Comparison of ENCODE assay signal across 2 cellular contexts in the genomic region with DNA sequence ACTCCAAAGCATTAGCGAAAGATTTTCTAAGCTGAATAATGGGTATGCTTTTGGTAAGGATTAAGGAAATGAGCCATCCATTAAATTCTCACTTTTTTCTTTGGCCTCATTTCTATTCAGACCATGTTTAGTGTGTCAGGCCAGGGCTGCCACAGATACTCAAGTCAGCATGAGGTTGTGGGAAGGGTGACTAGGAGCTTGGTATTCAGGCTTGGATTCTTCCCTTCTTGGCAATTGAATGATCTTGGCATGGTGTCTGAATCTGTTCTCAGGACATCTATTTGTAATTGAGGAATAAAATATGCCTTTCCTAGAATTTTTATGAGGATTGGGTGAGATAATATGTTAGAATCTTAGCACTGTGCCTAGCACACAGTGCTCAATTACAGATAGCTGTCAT.
TF ChIP-seq lines count a peak whose summit lies in the region.

No MANE protein-coding gene starts in this region.

TF ChIP-seq in IMR-90, 13 proteins besides CTCF, POLR2A, EP300 and RAD21 (continued from another document):
- TF ChIP-seq RCOR1 (IDR thresholded peaks at IDR 0.05; ENCODE audit: insufficient replicate concordance, low read length) (no peak), MAFK (IDR thresholded peaks at IDR 0.05; ENCODE audit: low read depth, low read length) (no peak), BHLHE40 (IDR thresholded peaks at IDR 0.05; ENCODE audit: low read depth, low read length) (no peak), USF2 (IDR thresholded peaks at IDR 0.05; ENCODE audit: low read depth, low read length) (no peak), RFX5 (IDR thresholded peaks at IDR 0.05; ENCODE audit: low read depth, low read length) (no peak), CHD1 (IDR thresholded peaks at IDR 0.05; ENCODE audit: low read depth, low read length) (no peak), MAZ (IDR thresholded peaks at IDR 0.05; ENCODE audit: borderline replicate concordance, low read depth, low read length) (no peak), CEBPB (IDR thresholded peaks at IDR 0.05; ENCODE audit: low read depth, low read length) (no peak), FOS (IDR thresholded peaks at IDR 0.05; ENCODE audit: low read depth, low read length) (no peak), NFE2L2 (IDR thresholded peaks at IDR 0.05; ENCODE audit: low read depth, low read length) (no peak)
- TF ChIP-seq, protein P1, sequence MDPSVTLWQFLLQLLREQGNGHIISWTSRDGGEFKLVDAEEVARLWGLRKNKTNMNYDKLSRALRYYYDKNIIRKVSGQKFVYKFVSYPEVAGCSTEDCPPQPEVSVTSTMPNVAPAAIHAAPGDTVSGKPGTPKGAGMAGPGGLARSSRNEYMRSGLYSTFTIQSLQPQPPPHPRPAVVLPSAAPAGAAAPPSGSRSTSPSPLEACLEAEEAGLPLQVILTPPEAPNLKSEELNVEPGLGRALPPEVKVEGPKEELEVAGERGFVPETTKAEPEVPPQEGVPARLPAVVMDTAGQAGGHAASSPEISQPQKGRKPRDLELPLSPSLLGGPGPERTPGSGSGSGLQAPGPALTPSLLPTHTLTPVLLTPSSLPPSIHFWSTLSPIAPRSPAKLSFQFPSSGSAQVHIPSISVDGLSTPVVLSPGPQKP (IDR thresholded peaks at IDR 0.05; ENCODE audit: borderline replicate concordance, low read depth, low read length): no peak

TF ChIP-seq in SK-N-SH treated with all-trans-retinoic acid at 6 μM for 48 hours, 23 proteins besides CTCF, POLR2A, EP300 and RAD21 (continued from another document):
- TF ChIP-seq POU6F1 (CRISPR knock-in tag; IDR thresholded peaks at IDR 0.05; ENCODE audit: borderline replicate concordance, low read depth): no peak
- no peak for TF ChIP-seq ZNF70 (CRISPR knock-in tag; IDR thresholded peaks at IDR 0.05)
- TF ChIP-seq, protein P2, sequence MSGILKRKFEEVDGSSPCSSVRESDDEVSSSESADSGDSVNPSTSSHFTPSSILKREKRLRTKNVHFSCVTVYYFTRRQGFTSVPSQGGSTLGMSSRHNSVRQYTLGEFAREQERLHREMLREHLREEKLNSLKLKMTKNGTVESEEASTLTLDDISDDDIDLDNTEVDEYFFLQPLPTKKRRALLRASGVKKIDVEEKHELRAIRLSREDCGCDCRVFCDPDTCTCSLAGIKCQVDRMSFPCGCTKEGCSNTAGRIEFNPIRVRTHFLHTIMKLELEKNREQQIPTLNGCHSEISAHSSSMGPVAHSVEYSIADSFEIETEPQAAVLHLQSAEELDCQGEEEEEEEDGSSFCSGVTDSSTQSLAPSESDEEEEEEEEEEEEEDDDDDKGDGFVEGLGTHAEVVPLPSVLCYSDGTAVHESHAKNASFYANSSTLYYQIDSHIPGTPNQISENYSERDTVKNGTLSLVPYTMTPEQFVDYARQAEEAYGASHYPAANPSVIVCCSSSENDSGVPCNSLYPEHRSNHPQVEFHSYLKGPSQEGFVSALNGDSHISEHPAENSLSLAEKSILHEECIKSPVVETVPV (CRISPR knock-in tag; IDR thresholded peaks at IDR 0.05): no peak
- TF ChIP-seq ZC3H10 (CRISPR knock-in tag; IDR thresholded peaks at IDR 0.05): no peak
- TF ChIP-seq RARB (CRISPR knock-in tag; IDR thresholded peaks at IDR 0.05): no peak
- no peak for TF ChIP-seq ZNF565 (CRISPR knock-in tag; conservative IDR thresholded peaks at IDR 0.05; ENCODE audit: low read depth)
- no peak for TF ChIP-seq BACH2 (CRISPR knock-in tag; IDR thresholded peaks at IDR 0.05; ENCODE audit: borderline replicate concordance)
- TF ChIP-seq TCF4 (CRISPR knock-in tag; IDR thresholded peaks at IDR 0.05; ENCODE audit: borderline replicate concordance): no peak
- no peak for TF ChIP-seq ZFP3 (CRISPR knock-in tag; IDR thresholded peaks at IDR 0.05)
- no peak for TF ChIP-seq PATZ1 (CRISPR knock-in tag; IDR thresholded peaks at IDR 0.05; ENCODE audit: borderline replicate concordance)
- TF ChIP-seq ZFP30 (CRISPR knock-in tag; IDR thresholded peaks at IDR 0.05): no peak
- TF ChIP-seq ISL1 (CRISPR knock-in tag; IDR thresholded peaks at IDR 0.05): no peak
- no peak for TF ChIP-seq ZNF8 (CRISPR knock-in tag; IDR thresholded peaks at IDR 0.05)
- TF ChIP-seq CREB5 (CRISPR knock-in tag; IDR thresholded peaks at IDR 0.05; ENCODE audit: low read depth): no peak
- no peak for TF ChIP-seq PPARA (CRISPR knock-in tag; IDR thresholded peaks at IDR 0.05; ENCODE audit: borderline replicate concordance)
- no peak for TF ChIP-seq ESRRG (CRISPR knock-in tag; IDR thresholded peaks at IDR 0.05)
TF ChIP-seq in SK-N-SH treated with all-trans-retinoic acid at 6 μM for 48 hours: peak in this region for 0.
